In genomic region chr10:6120691-6121090, GRCh38 we compare ENCODE assay signal across 16 cellular contexts. TPM values are rescaled to one million over a fixed set of nuclear protein-coding genes. Genes with fewer than 3 reads are reported as not detected.
DNase-seq lines count a peak whose midpoint lies in the region; TF ChIP-seq lines count a peak whose summit lies in the region.
"Had no signal": no experiment of that assay in that cellular context is flagged by ENCODE, and none has a peak within 500 bp of the region (broad histone marks: within the 10 kb centered on the region; RNA-seq: fewer than 3 reads in every experiment).

No MANE protein-coding gene starts in this region.

- peak overlapping the region; percentile 39 for H3K27ac ChIP-seq in AG04450 (ENCODE audit: low read depth, low read length)
- peak overlapping the region; percentile 49 to 67 for H3K27ac ChIP-seq in ovary
- H3K27ac ChIP-seq: brain microvascular endothelial cell, left lung, upper lobe of left lung had no signal

- intact Hi-C loops in ovary (cut with DNase I): no loop called here

- TF ChIP-seq POLR2A in NB4 (IDR thresholded peaks at IDR 0.05; ENCODE audit: extremely low read depth, insufficient read length) (no peak), ovary (IDR thresholded peaks at IDR 0.05) (no peak)

- CTCF ChIA-PET in AG04450 (lab: Charles Lee): interaction anchor here (0.9 to 2.5 kb wide), 2 partner anchors 281 to 283 kb away, joined by 3 to 16 read pairs; no protein-coding TSS in a partner anchor

- H3K27me3 ChIP-seq in AG04450 (ENCODE audit: control insufficient read depth, insufficient read depth, low read length) (no peaks in the 10 kb centered on the region), ovary (no peaks in the 10 kb centered on the region)
- H3K27me3 ChIP-seq: brain microvascular endothelial cell, left lung, upper lobe of left lung had no signal

- H3K4me1 ChIP-seq in ovary (ENCODE audit: insufficient read depth): peaks cover 8% of the 10 kb centered on the region

- DNase-seq in AG04450 (ENCODE audit: low read depth, low spot score) (no peak), NB4 (ENCODE audit: low read depth) (peak; percentile 61), fibroblast of peridontal ligament (ENCODE audit: extremely low read depth) (peak; percentile 55), ovary (peak; percentile 60 to 68 (median 67)), 8988T (no peak), LoVo (ENCODE audit: low spot score) (no peak), GM19238 (ENCODE audit: insufficient read length, low spot score) (no peak), NCI-H128 (lab: John Stamatoyannopoulos, UW; ENCODE audit: unreplicated experiment) (no peak)
- DNase-seq: activated CD4-positive, alpha-beta T cell treated with anti-CD3 and anti-CD28 coated beads, Interleukin-2, amount 50 U/mL, for 4 hours; brain microvascular endothelial cell; left lung; NCI-H748 treated with DMSO at 0.1 percent for 48 hours; RPMI8226; T1000 had no signal

- TF ChIP-seq CTCF in AG04450 (IDR thresholded peaks at IDR 0.05; ENCODE audit: low read depth, low read length) (no peak), NB4 (IDR thresholded peaks at IDR 0.05; ENCODE audit: low read depth, low read length) (no peak), ovary (IDR thresholded peaks at IDR 0.05) (no peak)

- H3K36me3 ChIP-seq in ovary: no peaks in the 10 kb centered on the region

- WGBS in ovary, 3 donors: 8 to 11% (median 10%) methylated on average over 15 of the region's 15 CpGs

- no peak for TF ChIP-seq EP300 in ovary (IDR thresholded peaks at IDR 0.05)

- POLR2A ChIA-PET in AG04450 (lab: Yijun Ruan, JAX): no interaction called here

- H3K9me3 ChIP-seq in AG04450 (ENCODE audit: control insufficient read depth, insufficient read depth, low read length) (no peaks in the 10 kb centered on the region), ovary (no peaks in the 10 kb centered on the region)
- H3K9me3 ChIP-seq: left lung, upper lobe of left lung had no signal

- no peak overlapping the region for H3K4me3 ChIP-seq in AG04450 (ENCODE audit: low read depth, low read length)
- no peak overlapping the region for H3K4me3 ChIP-seq in NB4 (ENCODE audit: low read depth, low read length)
- no peak overlapping the region for H3K4me3 ChIP-seq in ovary
- H3K4me3 ChIP-seq: left lung, upper lobe of left lung had no signal

RNA-seq across cellular contexts. Expression of gene RBM17, which starts 31.9 kb away (rescaled TPM):
- 38.9 and 45.0 TPM in 2 replicates for polyA plus RNA-seq in AG04450 (2011; rRNA removed)
- polyA minus RNA-seq in AG04450 (2011; rRNA and poly(A)+ RNA removed): 19.6 and 20.0 TPM in 2 replicates
- 10 to 100 TPM; 56.2 to 89.7 (median 70.3) TPM for total RNA-seq in ovary
- 10 to 100 TPM; 62.1 to 94.4 TPM for polyA plus RNA-seq in ovary

RNA-seq across cellular contexts. Expression of gene IL2RA, which starts 58.5 kb away (rescaled TPM):
- not detected in 2 replicates for polyA plus RNA-seq in AG04450 (2011; rRNA removed)
- not detected in 2 replicates for polyA minus RNA-seq in AG04450 (2011; rRNA and poly(A)+ RNA removed)
- 1 to 10 TPM in 2 of 7 donors, under 1 TPM in 3, not detected in 2; 0.13 to 1.3 (median 0.90) TPM for total RNA-seq in ovary
- polyA plus RNA-seq in ovary: 1 to 10 TPM in 1 of 2 donors, under 1 TPM in 1; 0.07 to 5.2 TPM
- total RNA-seq: HepG2 had no signal
- polyA plus RNA-seq: HepG2 had no signal

Comparison
In these comparisons a context has a peak if more than half of its experiments do, and no peak if none do; other contexts are left out.
1. DNase-seq: peak in NB4 (single experiment), fibroblast of peridontal ligament (single experiment) and ovary (5 of 5); none in AG04450 (single experiment), 8988T (single experiment), LoVo (single experiment), GM19238 (single experiment) and NCI-H128 (single experiment).